8 cellular contexts compared by ENCODE assay signal in the genomic region with DNA sequence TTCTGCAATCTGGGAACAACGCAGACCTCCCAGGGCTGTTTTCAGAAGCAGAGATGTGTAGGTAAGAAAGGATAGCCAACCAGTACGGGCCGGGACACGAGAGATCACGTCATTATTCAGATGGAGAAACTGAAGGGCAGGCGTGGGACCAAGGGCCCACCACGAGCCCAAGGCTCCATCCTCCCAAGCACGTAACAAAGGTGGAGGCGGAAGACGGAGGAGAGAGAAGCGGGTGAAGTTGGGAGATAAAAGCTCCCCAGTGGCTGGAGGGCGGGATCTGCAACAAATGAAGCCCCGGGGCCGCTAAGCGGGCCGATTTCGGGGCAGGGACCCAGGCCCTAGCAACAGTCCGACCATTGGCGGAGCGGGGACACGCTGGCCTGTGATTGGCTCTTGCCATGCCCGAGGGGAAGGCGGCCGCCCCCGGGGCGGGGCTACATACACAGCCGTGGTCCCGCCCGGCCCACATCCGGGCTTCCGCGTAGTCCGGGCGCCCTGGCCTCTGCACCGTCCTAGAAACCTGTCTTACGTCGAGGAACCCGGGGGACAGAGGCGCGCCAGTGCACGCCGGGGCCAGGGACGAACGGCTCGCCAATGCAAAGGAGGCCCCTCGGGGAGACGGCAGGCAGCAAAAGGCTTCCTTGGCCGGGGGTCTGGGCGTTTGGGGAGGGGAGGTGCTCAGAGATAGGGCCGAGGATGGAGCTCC. TPM values are rescaled to one million over a fixed set of nuclear protein-coding genes. Genes with fewer than 3 reads are reported as not detected.
DNase-seq lines count a peak whose midpoint lies in the region; ATAC-seq, FAIRE-seq and TF ChIP-seq lines count a peak whose summit lies in the region.

No MANE protein-coding gene starts in this region.

- peaks cover 45% of the 10 kb centered on the region for H3K4me1 ChIP-seq in left ventricle myocardium inferior
- peaks cover 37% of the 10 kb centered on the region for H3K4me1 ChIP-seq in psoas muscle

- H3K27me3 ChIP-seq in left ventricle myocardium inferior (ENCODE audit: low read depth) (no peaks in the 10 kb centered on the region), psoas muscle (ENCODE audit: insufficient read depth in 3 of 3, low read length in 2 of 3) (no peaks in the 10 kb centered on the region)

- H3K27me3 Mint-ChIP-seq in T-cell = no peaks in the 10 kb centered on the region

- intact Hi-C loops in left ventricle myocardium inferior (cut with micrococcal nuclease) = no loop called here
- intact Hi-C loops in psoas muscle (cut with DNase I) = loop anchor here (2.0 kb wide), 1 partner anchor 41 kb away; a partner anchor contains a TSS

- 1% methylated on average over 40 to 50 of the region's 50 CpGs for WGBS in psoas muscle, 3 donors

- in situ Hi-C loops in GM13976 (cut with MboI; ENCODE audit: low sequenced_read_pairs, unreplicated experiment) = loop anchor here (10.0 kb wide), 1 partner anchor 143 kb away; no protein-coding TSS in a partner anchor

- no peak for FAIRE-seq in urothelium cell line (lab: Jason Lieb, UNC)

- peak overlapping the region; percentile 80 to 92 (median 81) for H3K4me3 Mint-ChIP-seq in T-cell

- peak; percentile 99 for DNase-seq in GM13976 (ENCODE audit: low spot score)
- DNase-seq in NCI-H146 (lab: John Stamatoyannopoulos, UW) = peak; percentile 98
- peak; percentile 85 to 97 (median 94) for DNase-seq in T-cell
- peak; percentile 92 for DNase-seq in amniotic stem cell (lab: John Stamatoyannopoulos, UW)
- peak; percentile 98 for DNase-seq in left ventricle myocardium inferior
- DNase-seq in psoas muscle = peak; percentile 98
- peak; percentile 98 for DNase-seq in urothelium cell line (ENCODE audit: low spot score)

- H3K4me1 Mint-ChIP-seq in T-cell = peaks cover 24 to 27% (median 26%) of the 10 kb centered on the region in 3 donors

- H3K4me3 ChIP-seq in left ventricle myocardium inferior = peak overlapping the region; percentile 91
- peak overlapping the region; percentile 70 for H3K4me3 ChIP-seq in psoas muscle

- peak overlapping the region; percentile 92 to 95 for H3K27ac Mint-ChIP-seq in T-cell

- POLR2A ChIA-PET in T-cell (lab: Charles Lee) = interaction anchor here (0.5 to 1.1 kb wide), 2 partner anchors 40 to 184 kb away, joined by 4 to 5 read pairs; no protein-coding TSS in a partner anchor

- peak overlapping the region; percentile 98 for H3K27ac ChIP-seq in left ventricle myocardium inferior (replicated peaks)
- peak overlapping the region; percentile 92 for H3K27ac ChIP-seq in psoas muscle

- no peaks in the 10 kb centered on the region for H3K36me3 Mint-ChIP-seq in T-cell

- no peaks in the 10 kb centered on the region for H3K9me3 Mint-ChIP-seq in T-cell

- TF ChIP-seq CTCF in GM13976 (IDR thresholded peaks at IDR 0.05; ENCODE audit: borderline replicate concordance, control extremely low read depth, extremely low read depth, insufficient read depth, missing control alignments) (no peak), left ventricle myocardium inferior (IDR thresholded peaks at IDR 0.05; ENCODE audit: borderline replicate concordance) (no peak), psoas muscle (IDR thresholded peaks at IDR 0.05) (no peak)

- H3K36me3 ChIP-seq in left ventricle myocardium inferior = no peaks in the 10 kb centered on the region
- H3K36me3 ChIP-seq in psoas muscle (ENCODE audit: insufficient read depth in 1 of 2, low read depth in 1 of 2) = peaks cover 0 to 5% of the 10 kb centered on the region in 2 donors

- H3K9me3 ChIP-seq in left ventricle myocardium inferior (replicated peaks) = no peaks in the 10 kb centered on the region
- H3K9me3 ChIP-seq in psoas muscle = no peaks in the 10 kb centered on the region

- CTCF ChIA-PET in T-cell (lab: Charles Lee) = interaction anchor here in 1 of 2 donors (0.7 to 1.1 kb wide), 4 partner anchors 10 to 118 kb away, joined by 3 to 6 read pairs (median 4); no protein-coding TSS in a partner anchor

- peak; percentile 86 for ATAC-seq in HG02852 (IDR thresholded peaks at IDR 0.05; ENCODE audit: unreplicated experiment)
- peak; percentile 94 to 96 (median 95) for ATAC-seq in T-cell (replicated peaks in 1 of 4)
- ATAC-seq in psoas muscle = peak; percentile 79 to 82 (median 80)

RNA-seq across cellular contexts. Expression of a gene that starts 15.5 kb away (rescaled TPM):
- total RNA-seq in T-cell (10 to 100 TPM; 38.1 to 43.6 (median 40.1) TPM), left ventricle myocardium inferior (2,037 TPM), psoas muscle (1,000 to 10,000 TPM; 2,972 to 5,803 (median 5,243) TPM)
- polyA plus RNA-seq in psoas muscle = 1,000 to 10,000 TPM; 1,312 to 4,364 (median 1,775) TPM

RNA-seq across cellular contexts. Expression of a gene that starts 40.9 kb away (rescaled TPM):
- 10 to 100 TPM; 25.1 to 46.8 (median 41.7) TPM for total RNA-seq in T-cell
- 223 TPM for total RNA-seq in left ventricle myocardium inferior
- 100 to 1,000 TPM; 342 to 421 (median 401) TPM for total RNA-seq in psoas muscle
- 100 to 1,000 TPM; 204 to 523 (median 213) TPM for polyA plus RNA-seq in psoas muscle

Comparison
In these comparisons a context has a peak if more than half of its experiments do, and no peak if none do; other contexts are left out.
1. Peak in every context shown above with its lines: DNase-seq, ATAC-seq, H3K4me3 ChIP-seq and H3K27ac ChIP-seq.
2. RNA of a gene that starts 15.5 kb away (total RNA-seq): 2,972 to 5,803 TPM in psoas muscle and 2,037 TPM in left ventricle myocardium inferior (single experiment); 38.1 to 43.6 TPM in T-cell; every median in the first group is over 10 times any median in the second.